Comparison of ENCODE assay signal across 15 cellular contexts in the genomic region with DNA sequence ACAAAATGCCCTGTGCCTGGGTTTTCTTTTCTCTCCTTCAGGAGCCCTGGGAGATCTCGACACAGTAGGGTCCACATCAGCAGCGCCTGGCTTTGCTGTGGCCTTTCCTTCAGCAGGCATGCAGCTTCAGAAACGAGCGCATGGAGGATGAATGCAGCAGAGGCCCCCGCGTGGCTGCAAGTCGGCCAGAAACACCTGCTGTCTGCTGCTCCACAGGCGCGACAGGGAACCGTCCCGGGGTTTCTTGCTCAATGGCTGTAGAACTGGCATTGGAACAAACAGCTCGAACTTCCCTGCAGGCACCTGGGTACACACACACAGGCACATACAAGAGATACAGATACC.
A peak's percentile ranks its signal among the peaks of the same experiment; 100 is the strongest.
DNase-seq lines count a peak whose midpoint lies in the region; ATAC-seq and TF ChIP-seq lines count a peak whose summit lies in the region.
"Had no signal": no experiment of that assay in that cellular context is flagged by ENCODE, and none has a peak within 500 bp of the region (broad histone marks: within the 10 kb centered on the region; RNA-seq: fewer than 3 reads in every experiment).

No MANE protein-coding gene starts in this region.

- peaks cover 24% of the 10 kb centered on the region for H3K27me3 Mint-ChIP-seq in T-helper 17 cell
- peaks cover 68% of the 10 kb centered on the region for H3K27me3 Mint-ChIP-seq in osteocyte (ENCODE audit: unreplicated experiment)
- H3K27me3 Mint-ChIP-seq: activated T-cell treated with anti-CD3 and anti-CD28 coated beads, Interleukin-2, amount 50 U/mL, for 24 hours had no signal

- no peaks in the 10 kb centered on the region for H3K4me1 ChIP-seq in left lung
- H3K4me1 ChIP-seq: lower lobe of right lung had no signal

- peaks cover 10% of the 10 kb centered on the region for H3K4me1 Mint-ChIP-seq in T-helper 17 cell
- H3K4me1 Mint-ChIP-seq in osteocyte (ENCODE audit: unreplicated experiment): no peaks in the 10 kb centered on the region

- no peaks in the 10 kb centered on the region for H3K36me3 ChIP-seq in left lung
- H3K36me3 ChIP-seq: lower lobe of right lung had no signal

- H3K4me3 Mint-ChIP-seq in T-helper 17 cell (peak overlapping the region; percentile 5), osteocyte (ENCODE audit: unreplicated experiment) (no peak overlapping the region)
- H3K4me3 Mint-ChIP-seq: activated T-cell treated with anti-CD3 and anti-CD28 coated beads, Interleukin-2, amount 50 U/mL, for 24 hours had no signal

- no peaks in the 10 kb centered on the region for H3K9me3 Mint-ChIP-seq in osteocyte (ENCODE audit: unreplicated experiment)
- H3K9me3 Mint-ChIP-seq: activated T-cell treated with anti-CD3 and anti-CD28 coated beads, Interleukin-2, amount 50 U/mL, for 24 hours had no signal

- TF ChIP-seq CTCF in osteocyte (IDR thresholded peaks at IDR 0.05) (no peak), left lung (IDR thresholded peaks at IDR 0.05) (no peak)

- H3K36me3 Mint-ChIP-seq in T-helper 17 cell (ENCODE audit: low read depth) (peaks cover 4% of the 10 kb centered on the region), osteocyte (ENCODE audit: unreplicated experiment) (no peaks in the 10 kb centered on the region)

- no peak overlapping the region for H3K27ac ChIP-seq in left lung
- H3K27ac ChIP-seq: lower lobe of right lung, VCaP had no signal

- H3K27me3 ChIP-seq in left lung: peaks cover 0 to 4% of the 10 kb centered on the region in 2 donors

- intact Hi-C loops in left lung (cut with DNase I): no loop called here

- H3K4me3 ChIP-seq in left lung: no peak overlapping the region
- H3K4me3 ChIP-seq: lower lobe of right lung had no signal

- peak; percentile 36 for DNase-seq in NCI-H748 (lab: John Stamatoyannopoulos, UW; ENCODE audit: unreplicated experiment)
- DNase-seq in NCI-H748 treated with DMSO at 0.1 percent for 48 hours (lab: John Stamatoyannopoulos, UW): no peak
- DNase-seq in NCI-H1092 (lab: John Stamatoyannopoulos, UW): peak; percentile 54
- DNase-seq in T-helper 17 cell: no peak
- peak; percentile 72 for DNase-seq in osteocyte (ENCODE audit: extremely low spot score, unreplicated experiment)
- DNase-seq in OCI-M1 (lab: John Stamatoyannopoulos, UW): no peak
- no peak for DNase-seq in NAMALWA (ENCODE audit: low spot score)
- no peak for DNase-seq in left lung
- DNase-seq: activated T-cell treated with anti-CD3 and anti-CD28 coated beads, Interleukin-2, amount 50 U/mL, for 24 hours; amniotic stem cell; lower lobe of right lung; NCI-H1048; NK-92 treated with Interleukin-12 subunit alpha and Interleukin-12 subunit beta, amount 100 ng/mL, for 24 hours; nucleus accumbens had no signal

- H3K9me3 ChIP-seq in T-helper 17 cell (ENCODE audit: control insufficient read depth, low read length, poor library complexity, severe bottlenecking) (no peaks in the 10 kb centered on the region), left lung (no peaks in the 10 kb centered on the region)
- H3K9me3 ChIP-seq: lower lobe of right lung had no signal

- ATAC-seq in T-helper 17 cell (peak; percentile 32), left lung (no peak)
- ATAC-seq: lower lobe of right lung had no signal

- H3K27ac Mint-ChIP-seq in T-helper 17 cell (peak overlapping the region; percentile 53), osteocyte (ENCODE audit: unreplicated experiment) (no peak overlapping the region)
- H3K27ac Mint-ChIP-seq: activated T-cell treated with anti-CD3 and anti-CD28 coated beads, Interleukin-2, amount 50 U/mL, for 24 hours had no signal

Comparison
In these comparisons a context has a peak if more than half of its experiments do, and no peak if none do; other contexts are left out.
1. DNase-seq: peak in NCI-H748 (single experiment), NCI-H1092 (single experiment) and osteocyte (single experiment); none in NCI-H748 treated with DMSO at 0.1 percent for 48 hours (single experiment), T-helper 17 cell (0 of 3), OCI-M1 (single experiment), NAMALWA (single experiment) and left lung (0 of 2).